Comparison of ENCODE assay signal across 11 cellular contexts in the genomic region with DNA sequence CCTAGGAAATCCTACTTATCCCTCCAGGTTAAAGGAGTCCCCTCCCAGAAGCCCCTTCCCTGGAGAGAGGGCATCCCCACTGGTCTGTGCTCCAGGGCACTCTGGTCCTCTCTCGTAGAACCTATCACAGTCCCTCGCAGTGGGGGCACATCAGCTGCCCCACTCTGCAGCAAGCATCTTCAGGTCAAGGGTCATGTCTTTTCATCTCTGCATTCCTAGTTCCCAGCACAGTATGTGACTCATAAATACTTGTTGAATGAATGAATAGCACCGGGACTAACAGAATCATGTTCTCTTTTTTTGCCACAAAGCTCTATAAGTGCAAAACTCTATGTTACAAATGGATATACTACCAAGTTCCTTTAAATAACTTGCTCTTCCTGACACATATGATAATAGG. TPM values are rescaled to one million over a fixed set of nuclear protein-coding genes. Genes with fewer than 3 reads are reported as not detected.
DNase-seq lines count a peak whose midpoint lies in the region; ATAC-seq and TF ChIP-seq lines count a peak whose summit lies in the region.
"Had no signal": no experiment of that assay in that cellular context is flagged by ENCODE, and none has a peak within 500 bp of the region (broad histone marks: within the 10 kb centered on the region; RNA-seq: fewer than 3 reads in every experiment).

No MANE protein-coding gene starts in this region.

- 43% methylated on average over 3 of the region's 3 CpGs for WGBS in SK-N-SH (ENCODE audit: low lambda C conversion rate)

- ATAC-seq in GM19035 (IDR thresholded peaks at IDR 0.05; ENCODE audit: unreplicated experiment) (no peak), left lung (no peak)
- ATAC-seq: T-helper 17 cell had no signal

- H3K4me1 ChIP-seq in SK-N-SH (ENCODE audit: control insufficient read depth in 1 of 2, insufficient read depth in 2 of 2, low read depth in 1 of 2, low read length in 1 of 2) = peaks cover 6 to 11% of the 10 kb centered on the region in 2 experiments; a peak in 3 of 4 replicates
- peaks cover 0 to 12% of the 10 kb centered on the region in 2 donors for H3K4me1 ChIP-seq in left lung

- H3K79me2 ChIP-seq in SK-N-SH (ENCODE audit: insufficient read depth) = no peaks in the 10 kb centered on the region

- no peaks in the 10 kb centered on the region for H3K9me2 ChIP-seq in SK-N-SH

- TF ChIP-seq EP300 in SK-N-SH (IDR thresholded peaks at IDR 0.05; ENCODE audit: borderline replicate concordance in 1 of 2, low read depth in 1 of 2, low read length in 1 of 2) = no peak

- H3K9me3 ChIP-seq in SK-N-SH = no peaks in the 10 kb centered on the region
- no peaks in the 10 kb centered on the region for H3K9me3 ChIP-seq in left lung

- no peaks in the 10 kb centered on the region for H4K20me1 ChIP-seq in SK-N-SH (ENCODE audit: insufficient read depth)

- peak overlapping the region; percentile 73; the same call in 1 of the 2 replicates for H2AFZ ChIP-seq in SK-N-SH (ENCODE audit: low read depth)

- intact Hi-C loops in left lung (cut with DNase I) = no loop called here

- H3K9ac ChIP-seq in SK-N-SH = no peak overlapping the region

- H3K4me3 ChIP-seq in SK-N-SH (ENCODE audit: low read depth in 2 of 2, low read length in 1 of 2) = peak overlapping the region in 1 of 2 experiments; percentile 4; a peak in 1 of 4 replicates
- no peak overlapping the region for H3K4me3 ChIP-seq in left lung

- H3K36me3 ChIP-seq in SK-N-SH (replicated peaks in 1 of 2; ENCODE audit: control insufficient read depth in 1 of 2, insufficient read depth in 2 of 2, low read length in 1 of 2) (no peaks in the 10 kb centered on the region), left lung (no peaks in the 10 kb centered on the region)

- H3K27me3 ChIP-seq in SK-N-SH (ENCODE audit: insufficient read depth) = no peaks in the 10 kb centered on the region
- H3K27me3 ChIP-seq in left lung = no peaks in the 10 kb centered on the region

- H3K27ac ChIP-seq in SK-N-SH (ENCODE audit: low read depth in 2 of 2, low read length in 1 of 2) (peak overlapping the region in 1 of 2 experiments; percentile 64; a peak in 2 of 4 replicates), left lung (no peak overlapping the region)

- CTCF ChIA-PET in SK-N-SH (lab: Yijun Ruan, JAX) = interaction anchor here (1.2 kb wide), 1 partner anchor 16 kb away, joined by 4 read pairs; no protein-coding TSS in a partner anchor

- POLR2A ChIA-PET in SK-N-SH (lab: Yijun Ruan, JAX) = no interaction called here

- TF ChIP-seq RAD21 in SK-N-SH (IDR thresholded peaks at IDR 0.05; ENCODE audit: low read length) = no peak

- peak; percentile 68 for DNase-seq in A172 (ENCODE audit: low spot score)
- DNase-seq in ELF-1 (ENCODE audit: low read depth, low spot score) = peak; percentile 7
- no peak for DNase-seq in SK-N-SH
- peak; percentile 33 for DNase-seq in fibroblast of the conjunctiva (ENCODE audit: low read depth)
- no peak for DNase-seq in NOMO-1 treated with dmso at 0.1 percent for 144 hours (lab: John Stamatoyannopoulos, UW; ENCODE audit: unreplicated experiment)
- DNase-seq in stimulated activated CD4-positive, alpha-beta T cell treated with anti-CD3 and anti-CD28 coated beads, Interleukin-4, amount 100 ng/mL, for 24 hours = no peak
- DNase-seq in left lung = no peak
- DNase-seq: cerebellar nuclear complex, NCI-H774, T-helper 17 cell had no signal

- H3F3A ChIP-seq in SK-N-SH (replicated peaks; ENCODE audit: insufficient read depth) = peaks cover 9% of the 10 kb centered on the region

- TF ChIP-seq CTCF in SK-N-SH (IDR thresholded peaks at IDR 0.05) (no peak), left lung (IDR thresholded peaks at IDR 0.05) (no peak)

- peak overlapping the region; percentile 35 for H3K4me2 ChIP-seq in SK-N-SH

TF ChIP-seq in SK-N-SH, 30 proteins besides CTCF, POLR2A, EP300 and RAD21:
- TF ChIP-seq, protein P1, sequence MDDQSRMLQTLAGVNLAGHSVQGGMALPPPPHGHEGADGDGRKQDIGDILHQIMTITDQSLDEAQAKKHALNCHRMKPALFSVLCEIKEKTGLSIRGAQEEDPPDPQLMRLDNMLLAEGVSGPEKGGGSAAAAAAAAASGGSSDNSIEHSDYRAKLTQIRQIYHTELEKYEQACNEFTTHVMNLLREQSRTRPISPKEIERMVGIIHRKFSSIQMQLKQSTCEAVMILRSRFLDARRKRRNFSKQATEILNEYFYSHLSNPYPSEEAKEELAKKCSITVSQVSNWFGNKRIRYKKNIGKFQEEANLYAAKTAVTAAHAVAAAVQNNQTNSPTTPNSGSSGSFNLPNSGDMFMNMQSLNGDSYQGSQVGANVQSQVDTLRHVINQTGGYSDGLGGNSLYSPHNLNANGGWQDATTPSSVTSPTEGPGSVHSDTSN (IDR thresholded peaks at IDR 0.05) = peak; percentile 45
- TF ChIP-seq RXRA (IDR thresholded peaks at IDR 0.05; ENCODE audit: borderline replicate concordance, low read depth) (peak; percentile 75; the same call in 1 of the 2 replicates), POLR2AphosphoS5 (IDR thresholded peaks at IDR 0.05; ENCODE audit: low read depth, low read length) (peak; percentile 28; the same call in 1 of the 2 replicates), JUND (IDR thresholded peaks at IDR 0.05) (peak; percentile 89), TEAD4 (IDR thresholded peaks at IDR 0.05; ENCODE audit: borderline replicate concordance, insufficient read depth) (peak; percentile 62; the same call in 1 of the 2 replicates), TCF12 (IDR thresholded peaks at IDR 0.05) (peak; percentile 67), FOSL2 (IDR thresholded peaks at IDR 0.05; ENCODE audit: borderline replicate concordance, low read depth) (peak; percentile 95), CHD2 (IDR thresholded peaks at IDR 0.05; ENCODE audit: low read length, partially characterized antibody) (no peak), ELF1 (IDR thresholded peaks at IDR 0.05) (no peak), IRF3 (IDR thresholded peaks at IDR 0.05; ENCODE audit: low read depth, low read length) (no peak)

RNA-seq across cellular contexts. Expression of gene RNF157, which starts 36.0 kb away (rescaled TPM):
- 7.0 and 8.3 TPM in 2 replicates for total RNA-seq in A172 (2014; rRNA removed; shearing (Covaris generic))
- polyA plus RNA-seq in SK-N-SH (2012; rRNA removed) = 5.2 TPM in 2 replicates
- 4.1 and 6.3 TPM in 2 replicates for polyA plus RNA-seq in SK-N-SH (2012; cell fraction: cytosol; rRNA removed)
- polyA plus RNA-seq in SK-N-SH (2012; cell fraction: nucleus; rRNA removed) = 5.5 and 8.1 TPM in 2 replicates
- 1 to 10 TPM in 1 of 2 donors, under 1 TPM in 1; 0.79 to 1.4 TPM for total RNA-seq in left lung

Comparison
In these comparisons a context has a peak if more than half of its experiments do, and no peak if none do; other contexts are left out.
1. DNase-seq: peak in A172 (single experiment), ELF-1 (single experiment) and fibroblast of the conjunctiva (single experiment); none in SK-N-SH (single experiment), NOMO-1 treated with dmso at 0.1 percent for 144 hours (single experiment), stimulated activated CD4-positive, alpha-beta T cell treated with anti-CD3 and anti-CD28 coated beads, Interleukin-4, amount 100 ng/mL, for 24 hours (single experiment) and left lung (0 of 2).